In genomic region chr1:70043806-70044205, GRCh38 we compare ENCODE assay signal across 14 cellular contexts.
DNase-seq lines count a peak whose midpoint lies in the region; ATAC-seq, FAIRE-seq and TF ChIP-seq lines count a peak whose summit lies in the region.
"Had no signal": no experiment of that assay in that cellular context is flagged by ENCODE, and none has a peak within 500 bp of the region (broad histone marks: within the 10 kb centered on the region; RNA-seq: fewer than 3 reads in every experiment).

No MANE protein-coding gene starts in this region.

- no peak overlapping the region for H3K27ac Mint-ChIP-seq in mesothelial cell of epicardium
- H3K27ac Mint-ChIP-seq in glutamatergic neuron (ENCODE audit: unreplicated experiment) = no peak overlapping the region
- H3K27ac Mint-ChIP-seq: activated naive CD8-positive, alpha-beta T cell treated with anti-CD3 and anti-CD28 coated beads, Interleukin-2, amount 10 ng/mL, durations not matched to agents 7 days and 5 days had no signal

- H3K27me3 Mint-ChIP-seq in mesothelial cell of epicardium (ENCODE audit: low read depth) (no peaks in the 10 kb centered on the region), glutamatergic neuron (ENCODE audit: unreplicated experiment) (no peaks in the 10 kb centered on the region)
- H3K27me3 Mint-ChIP-seq: activated naive CD8-positive, alpha-beta T cell treated with anti-CD3 and anti-CD28 coated beads, Interleukin-2, amount 10 ng/mL, durations not matched to agents 7 days and 5 days had no signal

- TF ChIP-seq POLR2A in GM12892 (IDR thresholded peaks at IDR 0.05; ENCODE audit: low read depth, low read length) = no peak

- DNase-seq in A172 (ENCODE audit: low spot score) = peak; percentile 53
- no peak for DNase-seq in GM12892 (ENCODE audit: insufficient read length)
- DNase-seq in fibroblast of pulmonary artery (ENCODE audit: low read depth) = peak; percentile 90
- no peak for DNase-seq in mesothelial cell of epicardium (ENCODE audit: low spot score in 2 of 2, unreplicated experiment in 2 of 2)
- no peak for DNase-seq in glutamatergic neuron
- DNase-seq: activated naive CD8-positive, alpha-beta T cell treated with anti-CD3 and anti-CD28 coated beads, Interleukin-2, amount 10 ng/mL, durations not matched to agents 7 days and 5 days; lower lobe of right lung; upper lobe of left lung had no signal

- no peaks in the 10 kb centered on the region for H3K9me3 Mint-ChIP-seq in mesothelial cell of epicardium
- H3K9me3 Mint-ChIP-seq in glutamatergic neuron (ENCODE audit: unreplicated experiment) = no peaks in the 10 kb centered on the region
- H3K9me3 Mint-ChIP-seq: activated naive CD8-positive, alpha-beta T cell treated with anti-CD3 and anti-CD28 coated beads, Interleukin-2, amount 10 ng/mL, durations not matched to agents 7 days and 5 days had no signal

- H3K36me3 Mint-ChIP-seq in mesothelial cell of epicardium = no peaks in the 10 kb centered on the region
- H3K36me3 Mint-ChIP-seq in glutamatergic neuron (ENCODE audit: unreplicated experiment) = no peaks in the 10 kb centered on the region
- H3K36me3 Mint-ChIP-seq: activated naive CD8-positive, alpha-beta T cell treated with anti-CD3 and anti-CD28 coated beads, Interleukin-2, amount 10 ng/mL, durations not matched to agents 7 days and 5 days had no signal

- ATAC-seq in SK-N-SH treated with all-trans-retinoic acid at 6 μM for 48 hours (peak; percentile 83), HG03039 (IDR thresholded peaks at IDR 0.05; ENCODE audit: unreplicated experiment) (no peak), HG02885 (IDR thresholded peaks at IDR 0.05; ENCODE audit: poor library complexity, unreplicated experiment) (no peak)
- ATAC-seq: lower lobe of right lung had no signal

- H3K4me1 Mint-ChIP-seq in mesothelial cell of epicardium (peaks cover 9% of the 10 kb centered on the region), glutamatergic neuron (ENCODE audit: low read depth, unreplicated experiment) (no peaks in the 10 kb centered on the region)
- H3K4me1 Mint-ChIP-seq: activated naive CD8-positive, alpha-beta T cell treated with anti-CD3 and anti-CD28 coated beads, Interleukin-2, amount 10 ng/mL, durations not matched to agents 7 days and 5 days had no signal

- no peak for TF ChIP-seq CTCF in fibroblast of pulmonary artery (IDR thresholded peaks at IDR 0.05; ENCODE audit: low read length, missing control alignments)
- TF ChIP-seq CTCF in mesothelial cell of epicardium (IDR thresholded peaks at IDR 0.05; ENCODE audit: unreplicated experiment) = no peak
- TF ChIP-seq CTCF in glutamatergic neuron (IDR thresholded peaks at IDR 0.05; ENCODE audit: partially characterized antibody, unreplicated experiment) = no peak

- FAIRE-seq in GM12892 (lab: Jason Lieb, UNC) = peak; percentile 21
- FAIRE-seq: GM19239 had no signal

- H3K4me3 Mint-ChIP-seq in mesothelial cell of epicardium = no peak overlapping the region
- H3K4me3 Mint-ChIP-seq in glutamatergic neuron (ENCODE audit: unreplicated experiment) = no peak overlapping the region
- H3K4me3 Mint-ChIP-seq: activated naive CD8-positive, alpha-beta T cell treated with anti-CD3 and anti-CD28 coated beads, Interleukin-2, amount 10 ng/mL, durations not matched to agents 7 days and 5 days had no signal

- H3K4me3 ChIP-seq in fibroblast of pulmonary artery (replicated peaks; ENCODE audit: low read depth, low read length) = no peak overlapping the region
- H3K4me3 ChIP-seq: lower lobe of right lung, prostate gland, SJCRH30, upper lobe of left lung had no signal

TF ChIP-seq in SK-N-SH treated with all-trans-retinoic acid at 6 μM for 48 hours, 23 proteins besides CTCF, POLR2A, EP300 and RAD21 (continues in another document):
- TF ChIP-seq, protein P1, sequence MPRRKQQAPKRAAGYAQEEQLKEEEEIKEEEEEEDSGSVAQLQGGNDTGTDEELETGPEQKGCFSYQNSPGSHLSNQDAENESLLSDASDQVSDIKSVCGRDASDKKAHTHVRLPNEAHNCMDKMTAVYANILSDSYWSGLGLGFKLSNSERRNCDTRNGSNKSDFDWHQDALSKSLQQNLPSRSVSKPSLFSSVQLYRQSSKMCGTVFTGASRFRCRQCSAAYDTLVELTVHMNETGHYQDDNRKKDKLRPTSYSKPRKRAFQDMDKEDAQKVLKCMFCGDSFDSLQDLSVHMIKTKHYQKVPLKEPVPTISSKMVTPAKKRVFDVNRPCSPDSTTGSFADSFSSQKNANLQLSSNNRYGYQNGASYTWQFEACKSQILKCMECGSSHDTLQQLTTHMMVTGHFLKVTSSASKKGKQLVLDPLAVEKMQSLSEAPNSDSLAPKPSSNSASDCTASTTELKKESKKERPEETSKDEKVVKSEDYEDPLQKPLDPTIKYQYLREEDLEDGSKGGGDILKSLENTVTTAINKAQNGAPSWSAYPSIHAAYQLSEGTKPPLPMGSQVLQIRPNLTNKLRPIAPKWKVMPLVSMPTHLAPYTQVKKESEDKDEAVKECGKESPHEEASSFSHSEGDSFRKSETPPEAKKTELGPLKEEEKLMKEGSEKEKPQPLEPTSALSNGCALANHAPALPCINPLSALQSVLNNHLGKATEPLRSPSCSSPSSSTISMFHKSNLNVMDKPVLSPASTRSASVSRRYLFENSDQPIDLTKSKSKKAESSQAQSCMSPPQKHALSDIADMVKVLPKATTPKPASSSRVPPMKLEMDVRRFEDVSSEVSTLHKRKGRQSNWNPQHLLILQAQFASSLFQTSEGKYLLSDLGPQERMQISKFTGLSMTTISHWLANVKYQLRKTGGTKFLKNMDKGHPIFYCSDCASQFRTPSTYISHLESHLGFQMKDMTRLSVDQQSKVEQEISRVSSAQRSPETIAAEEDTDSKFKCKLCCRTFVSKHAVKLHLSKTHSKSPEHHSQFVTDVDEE (CRISPR knock-in tag; IDR thresholded peaks at IDR 0.05) = no peak
- TF ChIP-seq TOX (CRISPR knock-in tag; IDR thresholded peaks at IDR 0.05; ENCODE audit: borderline replicate concordance) = no peak
- TF ChIP-seq BACH2 (CRISPR knock-in tag; IDR thresholded peaks at IDR 0.05; ENCODE audit: borderline replicate concordance) = no peak
- no peak for TF ChIP-seq ARNTL (CRISPR knock-in tag; IDR thresholded peaks at IDR 0.05; ENCODE audit: borderline replicate concordance, low read depth)
- no peak for TF ChIP-seq RARB (CRISPR knock-in tag; IDR thresholded peaks at IDR 0.05)
- TF ChIP-seq ZNF565 (CRISPR knock-in tag; conservative IDR thresholded peaks at IDR 0.05; ENCODE audit: low read depth) = no peak
- no peak for TF ChIP-seq ZC3H10 (CRISPR knock-in tag; IDR thresholded peaks at IDR 0.05)
- no peak for TF ChIP-seq CSDC2 (CRISPR knock-in tag; IDR thresholded peaks at IDR 0.05)
- TF ChIP-seq, protein P2, sequence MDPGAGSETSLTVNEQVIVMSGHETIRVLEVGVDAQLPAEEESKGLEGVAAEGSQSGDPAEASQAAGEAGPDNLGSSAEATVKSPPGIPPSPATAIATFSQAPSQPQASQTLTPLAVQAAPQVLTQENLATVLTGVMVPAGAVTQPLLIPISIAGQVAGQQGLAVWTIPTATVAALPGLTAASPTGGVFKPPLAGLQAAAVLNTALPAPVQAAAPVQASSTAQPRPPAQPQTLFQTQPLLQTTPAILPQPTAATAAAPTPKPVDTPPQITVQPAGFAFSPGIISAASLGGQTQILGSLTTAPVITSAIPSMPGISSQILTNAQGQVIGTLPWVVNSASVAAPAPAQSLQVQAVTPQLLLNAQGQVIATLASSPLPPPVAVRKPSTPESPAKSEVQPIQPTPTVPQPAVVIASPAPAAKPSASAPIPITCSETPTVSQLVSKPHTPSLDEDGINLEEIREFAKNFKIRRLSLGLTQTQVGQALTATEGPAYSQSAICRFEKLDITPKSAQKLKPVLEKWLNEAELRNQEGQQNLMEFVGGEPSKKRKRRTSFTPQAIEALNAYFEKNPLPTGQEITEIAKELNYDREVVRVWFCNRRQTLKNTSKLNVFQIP (CRISPR knock-in tag; IDR thresholded peaks at IDR 0.05; ENCODE audit: borderline replicate concordance, low read depth) = no peak
- no peak for TF ChIP-seq ESRRG (CRISPR knock-in tag; IDR thresholded peaks at IDR 0.05)
- no peak for TF ChIP-seq ISL1 (CRISPR knock-in tag; IDR thresholded peaks at IDR 0.05)
- TF ChIP-seq CSRNP3 (CRISPR knock-in tag; IDR thresholded peaks at IDR 0.05) = no peak
- TF ChIP-seq ZNF8 (CRISPR knock-in tag; IDR thresholded peaks at IDR 0.05) = no peak
- no peak for TF ChIP-seq ZNF70 (CRISPR knock-in tag; IDR thresholded peaks at IDR 0.05)
- TF ChIP-seq GLIS3 (CRISPR knock-in tag; IDR thresholded peaks at IDR 0.05) = no peak
- no peak for TF ChIP-seq PPARA (CRISPR knock-in tag; IDR thresholded peaks at IDR 0.05; ENCODE audit: borderline replicate concordance)
- TF ChIP-seq ZFP3 (CRISPR knock-in tag; IDR thresholded peaks at IDR 0.05) = no peak
- no peak for TF ChIP-seq OSR1 (CRISPR knock-in tag; IDR thresholded peaks at IDR 0.05)
- TF ChIP-seq, protein P3, sequence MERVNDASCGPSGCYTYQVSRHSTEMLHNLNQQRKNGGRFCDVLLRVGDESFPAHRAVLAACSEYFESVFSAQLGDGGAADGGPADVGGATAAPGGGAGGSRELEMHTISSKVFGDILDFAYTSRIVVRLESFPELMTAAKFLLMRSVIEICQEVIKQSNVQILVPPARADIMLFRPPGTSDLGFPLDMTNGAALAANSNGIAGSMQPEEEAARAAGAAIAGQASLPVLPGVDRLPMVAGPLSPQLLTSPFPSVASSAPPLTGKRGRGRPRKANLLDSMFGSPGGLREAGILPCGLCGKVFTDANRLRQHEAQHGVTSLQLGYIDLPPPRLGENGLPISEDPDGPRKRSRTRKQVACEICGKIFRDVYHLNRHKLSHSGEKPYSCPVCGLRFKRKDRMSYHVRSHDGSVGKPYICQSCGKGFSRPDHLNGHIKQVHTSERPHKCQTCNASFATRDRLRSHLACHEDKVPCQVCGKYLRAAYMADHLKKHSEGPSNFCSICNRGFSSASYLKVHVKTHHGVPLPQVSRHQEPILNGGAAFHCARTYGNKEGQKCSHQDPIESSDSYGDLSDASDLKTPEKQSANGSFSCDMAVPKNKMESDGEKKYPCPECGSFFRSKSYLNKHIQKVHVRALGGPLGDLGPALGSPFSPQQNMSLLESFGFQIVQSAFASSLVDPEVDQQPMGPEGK (CRISPR knock-in tag; IDR thresholded peaks at IDR 0.05; ENCODE audit: borderline replicate concordance) = no peak

Comparison
In these comparisons a context has a peak if more than half of its experiments do, and no peak if none do; other contexts are left out.
1. DNase-seq: peak in A172 (single experiment) and fibroblast of pulmonary artery (single experiment); none in GM12892 (single experiment), mesothelial cell of epicardium (0 of 2) and glutamatergic neuron (single experiment).